In the genomic region with DNA sequence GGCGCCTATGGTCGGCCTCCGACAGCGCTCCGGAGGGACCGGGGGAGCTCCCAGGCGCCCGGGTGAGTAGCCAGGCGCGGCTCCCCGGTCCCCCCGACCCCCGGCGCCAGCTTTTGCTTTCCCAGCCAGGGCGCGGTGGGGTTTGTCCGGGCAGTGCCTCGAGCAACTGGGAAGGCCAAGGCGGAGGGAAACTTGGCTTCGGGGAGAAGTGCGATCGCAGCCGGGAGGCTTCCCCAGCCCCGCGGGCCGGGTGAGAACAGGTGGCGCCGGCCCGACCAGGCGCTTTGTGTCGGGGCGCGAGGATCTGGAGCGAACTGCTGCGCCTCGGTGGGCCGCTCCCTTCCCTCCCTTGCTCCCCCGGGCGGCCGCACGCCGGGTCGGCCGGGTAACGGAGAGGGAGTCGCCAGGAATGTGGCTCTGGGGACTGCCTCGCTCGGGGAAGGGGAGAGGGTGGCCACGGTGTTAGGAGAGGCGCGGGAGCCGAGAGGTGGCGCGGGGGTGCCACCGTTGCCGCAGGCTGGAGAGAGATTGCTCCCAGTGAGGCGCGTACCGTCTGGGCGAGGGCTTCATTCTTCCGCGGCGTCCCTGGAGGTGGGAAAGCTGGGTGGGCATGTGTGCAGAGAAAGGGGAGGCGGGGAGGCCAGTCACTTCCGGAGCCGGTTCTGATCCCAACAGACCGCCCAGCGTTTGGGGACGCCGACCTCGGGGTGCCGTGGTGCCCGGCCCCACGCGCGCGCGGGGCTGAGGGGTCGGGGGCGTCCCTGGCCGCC, we compare ENCODE assay signal across 1 cellular context.
TF ChIP-seq lines count a peak whose summit lies in the region.

No MANE protein-coding gene starts in this region.

TF ChIP-seq in GM12878, 131 proteins besides CTCF, POLR2A, EP300 and RAD21 (continued from another document):
- TF ChIP-seq, protein P1, sequence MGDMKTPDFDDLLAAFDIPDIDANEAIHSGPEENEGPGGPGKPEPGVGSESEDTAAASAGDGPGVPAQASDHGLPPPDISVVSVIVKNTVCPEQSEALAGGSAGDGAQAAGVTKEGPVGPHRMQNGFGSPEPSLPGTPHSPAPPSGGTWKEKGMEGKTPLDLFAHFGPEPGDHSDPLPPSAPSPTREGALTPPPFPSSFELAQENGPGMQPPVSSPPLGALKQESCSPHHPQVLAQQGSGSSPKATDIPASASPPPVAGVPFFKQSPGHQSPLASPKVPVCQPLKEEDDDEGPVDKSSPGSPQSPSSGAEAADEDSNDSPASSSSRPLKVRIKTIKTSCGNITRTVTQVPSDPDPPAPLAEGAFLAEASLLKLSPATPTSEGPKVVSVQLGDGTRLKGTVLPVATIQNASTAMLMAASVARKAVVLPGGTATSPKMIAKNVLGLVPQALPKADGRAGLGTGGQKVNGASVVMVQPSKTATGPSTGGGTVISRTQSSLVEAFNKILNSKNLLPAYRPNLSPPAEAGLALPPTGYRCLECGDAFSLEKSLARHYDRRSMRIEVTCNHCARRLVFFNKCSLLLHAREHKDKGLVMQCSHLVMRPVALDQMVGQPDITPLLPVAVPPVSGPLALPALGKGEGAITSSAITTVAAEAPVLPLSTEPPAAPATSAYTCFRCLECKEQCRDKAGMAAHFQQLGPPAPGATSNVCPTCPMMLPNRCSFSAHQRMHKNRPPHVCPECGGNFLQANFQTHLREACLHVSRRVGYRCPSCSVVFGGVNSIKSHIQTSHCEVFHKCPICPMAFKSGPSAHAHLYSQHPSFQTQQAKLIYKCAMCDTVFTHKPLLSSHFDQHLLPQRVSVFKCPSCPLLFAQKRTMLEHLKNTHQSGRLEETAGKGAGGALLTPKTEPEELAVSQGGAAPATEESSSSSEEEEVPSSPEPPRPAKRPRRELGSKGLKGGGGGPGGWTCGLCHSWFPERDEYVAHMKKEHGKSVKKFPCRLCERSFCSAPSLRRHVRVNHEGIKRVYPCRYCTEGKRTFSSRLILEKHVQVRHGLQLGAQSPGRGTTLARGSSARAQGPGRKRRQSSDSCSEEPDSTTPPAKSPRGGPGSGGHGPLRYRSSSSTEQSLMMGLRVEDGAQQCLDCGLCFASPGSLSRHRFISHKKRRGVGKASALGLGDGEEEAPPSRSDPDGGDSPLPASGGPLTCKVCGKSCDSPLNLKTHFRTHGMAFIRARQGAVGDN (IDR thresholded peaks at IDR 0.05), result peak; percentile 17; the same call in 1 of the 2 replicates
- TF ChIP-seq CBFB (IDR thresholded peaks at IDR 0.05; ENCODE audit: low read depth) (no peak), GABPA (IDR thresholded peaks at IDR 0.05; ENCODE audit: low read depth) (no peak), TCF3 (IDR thresholded peaks at IDR 0.05; ENCODE audit: borderline replicate concordance, insufficient read depth, low read depth, low read length) (no peak), EED (IDR thresholded peaks at IDR 0.05; ENCODE audit: low read depth) (0 out of 2 replicates have a peak, but pooled peaks have one; percentile 16), MXI1 (IDR thresholded peaks at IDR 0.05; ENCODE audit: low read depth, low read length) (peak; percentile 17; the same call in 1 of the 2 replicates), HDAC6 (IDR thresholded peaks at IDR 0.05; ENCODE audit: unreplicated experiment) (peak; percentile 82), YBX1 (IDR thresholded peaks at IDR 0.05) (no peak), IKZF1 (conservative IDR thresholded peaks at IDR 0.05) (peak; percentile 49), SRF (IDR thresholded peaks at IDR 0.05; ENCODE audit: low read depth in 2 of 2, low read length in 2 of 2) (no peak), LARP7 (IDR thresholded peaks at IDR 0.05) (0 out of 2 replicates have a peak, but pooled peaks have one; percentile 23), JUND (IDR thresholded peaks at IDR 0.05; ENCODE audit: low read depth, low read length) (no peak), MEF2B (IDR thresholded peaks at IDR 0.05; ENCODE audit: partially characterized antibody, poor library complexity, severe bottlenecking) (peak; percentile 9), SMARCA5 (IDR thresholded peaks at IDR 0.05) (0 out of 2 replicates have a peak, but pooled peaks have one; percentile 34), CREB1 (IDR thresholded peaks at IDR 0.05; ENCODE audit: low read depth) (no peak), ZNF274 (IDR thresholded peaks at IDR 0.05; ENCODE audit: insufficient read depth, insufficient read length) (no peak), IKZF2 (IDR thresholded peaks at IDR 0.05) (0 out of 4 replicates have a peak, but pooled peaks of 1 of the 2 experiments have one; percentile 16)
- TF ChIP-seq, protein P2, sequence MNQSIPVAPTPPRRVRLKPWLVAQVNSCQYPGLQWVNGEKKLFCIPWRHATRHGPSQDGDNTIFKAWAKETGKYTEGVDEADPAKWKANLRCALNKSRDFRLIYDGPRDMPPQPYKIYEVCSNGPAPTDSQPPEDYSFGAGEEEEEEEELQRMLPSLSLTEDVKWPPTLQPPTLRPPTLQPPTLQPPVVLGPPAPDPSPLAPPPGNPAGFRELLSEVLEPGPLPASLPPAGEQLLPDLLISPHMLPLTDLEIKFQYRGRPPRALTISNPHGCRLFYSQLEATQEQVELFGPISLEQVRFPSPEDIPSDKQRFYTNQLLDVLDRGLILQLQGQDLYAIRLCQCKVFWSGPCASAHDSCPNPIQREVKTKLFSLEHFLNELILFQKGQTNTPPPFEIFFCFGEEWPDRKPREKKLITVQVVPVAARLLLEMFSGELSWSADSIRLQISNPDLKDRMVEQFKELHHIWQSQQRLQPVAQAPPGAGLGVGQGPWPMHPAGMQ (IDR thresholded peaks at IDR 0.05; ENCODE audit: borderline replicate concordance), result no peak
- TF ChIP-seq, protein P3, sequence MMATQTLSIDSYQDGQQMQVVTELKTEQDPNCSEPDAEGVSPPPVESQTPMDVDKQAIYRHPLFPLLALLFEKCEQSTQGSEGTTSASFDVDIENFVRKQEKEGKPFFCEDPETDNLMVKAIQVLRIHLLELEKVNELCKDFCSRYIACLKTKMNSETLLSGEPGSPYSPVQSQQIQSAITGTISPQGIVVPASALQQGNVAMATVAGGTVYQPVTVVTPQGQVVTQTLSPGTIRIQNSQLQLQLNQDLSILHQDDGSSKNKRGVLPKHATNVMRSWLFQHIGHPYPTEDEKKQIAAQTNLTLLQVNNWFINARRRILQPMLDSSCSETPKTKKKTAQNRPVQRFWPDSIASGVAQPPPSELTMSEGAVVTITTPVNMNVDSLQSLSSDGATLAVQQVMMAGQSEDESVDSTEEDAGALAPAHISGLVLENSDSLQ (IDR thresholded peaks at IDR 0.05), result no peak
- TF ChIP-seq, protein P4, sequence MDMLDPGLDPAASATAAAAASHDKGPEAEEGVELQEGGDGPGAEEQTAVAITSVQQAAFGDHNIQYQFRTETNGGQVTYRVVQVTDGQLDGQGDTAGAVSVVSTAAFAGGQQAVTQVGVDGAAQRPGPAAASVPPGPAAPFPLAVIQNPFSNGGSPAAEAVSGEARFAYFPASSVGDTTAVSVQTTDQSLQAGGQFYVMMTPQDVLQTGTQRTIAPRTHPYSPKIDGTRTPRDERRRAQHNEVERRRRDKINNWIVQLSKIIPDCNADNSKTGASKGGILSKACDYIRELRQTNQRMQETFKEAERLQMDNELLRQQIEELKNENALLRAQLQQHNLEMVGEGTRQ (IDR thresholded peaks at IDR 0.05; ENCODE audit: borderline replicate concordance, low read depth, low read length), result no peak
